Comparison of ENCODE assay signal across 27 cellular contexts in the genomic region with DNA sequence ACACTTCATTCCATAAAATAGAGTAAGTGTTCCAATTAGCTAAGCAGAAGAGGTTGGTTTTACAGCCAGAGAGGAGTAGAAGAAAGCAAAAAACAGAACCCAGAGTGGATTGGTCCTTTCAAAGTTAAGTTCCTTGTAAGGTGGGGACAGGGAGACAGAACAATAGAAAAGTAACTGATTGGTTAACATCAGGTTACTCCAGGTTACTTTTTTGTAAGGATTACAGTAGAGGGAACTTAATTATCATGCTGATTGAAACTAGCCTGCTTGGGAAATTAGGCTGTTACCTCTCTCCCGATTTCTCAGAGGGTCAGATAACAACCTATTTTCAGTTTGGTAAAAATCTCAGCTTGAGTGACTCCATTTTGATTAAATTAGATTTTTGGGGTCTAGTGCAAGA.
"Had no signal": no experiment of that assay in that cellular context is flagged by ENCODE, and none has a peak within 500 bp of the region (broad histone marks: within the 10 kb centered on the region; RNA-seq: fewer than 3 reads in every experiment).

No MANE protein-coding gene starts in this region.

- ATAC-seq: esophagus mucosa; foreskin keratinocyte; heart right ventricle; naive thymus-derived CD4-positive, alpha-beta T cell; pancreas; psoas muscle; stimulated activated effector memory CD8-positive, alpha-beta T cell treated with anti-CD3 and anti-CD28 coated beads, Interleukin-12 subunit alpha, Interleukin-12 subunit beta, amount 100 ng/mL, for 72 hours had no signal

- H3K27ac Mint-ChIP-seq: activated naive CD4-positive, alpha-beta T cell treated with anti-CD3 and anti-CD28 coated beads, Interleukin-2, amount 10 ng/mL, durations not matched to agents 7 days and 5 days; activated naive CD8-positive, alpha-beta T cell treated with anti-CD3 and anti-CD28 coated beads, Interleukin-2, amount 10 ng/mL, durations not matched to agents 7 days and 5 days; naive thymus-derived CD4-positive, alpha-beta T cell; stimulated activated naive CD8-positive, alpha-beta T cell treated with anti-CD3 and anti-CD28 coated beads, Interleukin-15, Interleukin-2, amounts not matched to agents 100 ng/mL and 50 ng/mL, for 24 hours; T-helper 2 cell treated with Interferon-gamma antibody and Interleukin-4, amounts not matched to agents 5 μg/mL and 100 μg/mL, for 36 hours had no signal

- H3K36me3 ChIP-seq: brain microvascular endothelial cell, pancreas, thoracic aorta had no signal

- H3K27ac ChIP-seq: ascending aorta, brain microvascular endothelial cell, foreskin keratinocyte, heart right ventricle, pancreas, psoas muscle, sigmoid colon, thoracic aorta had no signal

- DNase-seq: activated CD4-positive, alpha-beta T cell treated with anti-CD3 and anti-CD28 coated beads for 4 hours; activated CD4-positive, alpha-beta T cell treated with anti-CD3 and anti-CD28 coated beads, Interleukin-2, amount 50 U/mL, for 48 hours; activated CD4-positive, CD25-positive, alpha-beta regulatory T cell; activated CD8-positive, alpha-beta memory T cell treated with anti-CD3 and anti-CD28 coated beads, Interleukin-2, amount 50 U/mL, for 4 hours; activated gamma-delta T cell; activated naive CD4-positive, alpha-beta T cell treated with anti-CD3 and anti-CD28 coated beads, Interleukin-2, amount 10 ng/mL, durations not matched to agents 7 days and 5 days; activated naive CD8-positive, alpha-beta T cell treated with anti-CD3 and anti-CD28 coated beads, Interleukin-2, amount 10 ng/mL, durations not matched to agents 7 days and 5 days; activated T-cell treated with anti-CD3 and anti-CD28 coated beads, Interleukin-2, amount 50 U/mL, for 1 hour; brain microvascular endothelial cell; foreskin keratinocyte; heart right ventricle; midbrain; naive thymus-derived CD4-positive, alpha-beta T cell; nucleus accumbens; pancreas; psoas muscle; sigmoid colon; small intestine; stimulated activated CD4-positive, alpha-beta T cell treated with anti-CD3 and anti-CD28 coated beads, Interleukin-4, amount 100 ng/mL, for 24 hours; T-helper 1 cell; trophoblast cell had no signal

- H3K27me3 ChIP-seq: ascending aorta, brain microvascular endothelial cell, foreskin keratinocyte, heart right ventricle, pancreas, sigmoid colon had no signal

- H3K9me3 Mint-ChIP-seq: activated naive CD8-positive, alpha-beta T cell treated with anti-CD3 and anti-CD28 coated beads, Interleukin-2, amount 10 ng/mL, durations not matched to agents 7 days and 5 days; naive thymus-derived CD4-positive, alpha-beta T cell; stimulated activated effector memory CD8-positive, alpha-beta T cell treated with anti-CD3 and anti-CD28 coated beads, Interleukin-12 subunit alpha, Interleukin-12 subunit beta, amount 100 ng/mL, for 72 hours; stimulated activated naive CD8-positive, alpha-beta T cell treated with anti-CD3 and anti-CD28 coated beads, Interleukin-15, Interleukin-2, amounts not matched to agents 100 ng/mL and 50 ng/mL, for 24 hours; T-helper 2 cell treated with Interferon-gamma antibody and Interleukin-4, amounts not matched to agents 5 μg/mL and 100 μg/mL, for 36 hours had no signal

- H3K4me1 ChIP-seq: ascending aorta, pancreas, psoas muscle, sigmoid colon had no signal

- H3K4me3 ChIP-seq: ascending aorta, heart right ventricle, pancreas, psoas muscle, sigmoid colon, thoracic aorta had no signal

- H3K9me3 ChIP-seq: ascending aorta, heart right ventricle, pancreas, psoas muscle, sigmoid colon, thoracic aorta had no signal

- H3K4me3 Mint-ChIP-seq: activated naive CD4-positive, alpha-beta T cell treated with anti-CD3 and anti-CD28 coated beads, Interleukin-2, amount 10 ng/mL, durations not matched to agents 7 days and 5 days; activated naive CD8-positive, alpha-beta T cell treated with anti-CD3 and anti-CD28 coated beads, Interleukin-2, amount 10 ng/mL, durations not matched to agents 7 days and 5 days; naive thymus-derived CD4-positive, alpha-beta T cell; stimulated activated effector memory CD8-positive, alpha-beta T cell treated with anti-CD3 and anti-CD28 coated beads, Interleukin-12 subunit alpha, Interleukin-12 subunit beta, amount 100 ng/mL, for 72 hours; stimulated activated naive CD8-positive, alpha-beta T cell treated with anti-CD3 and anti-CD28 coated beads, Interleukin-15, Interleukin-2, amounts not matched to agents 100 ng/mL and 50 ng/mL, for 24 hours; T-helper 2 cell treated with Interferon-gamma antibody and Interleukin-4, amounts not matched to agents 5 μg/mL and 100 μg/mL, for 36 hours had no signal
